4 cellular contexts compared by ENCODE assay signal in genomic region chr1:10005248-10005647, GRCh38. TPM values are rescaled to one million over a fixed set of nuclear protein-coding genes. Genes with fewer than 3 reads are reported as not detected.
"Had no signal": no experiment of that assay in that cellular context is flagged by ENCODE, and none has a peak within 500 bp of the region (broad histone marks: within the 10 kb centered on the region; RNA-seq: fewer than 3 reads in every experiment).

No MANE protein-coding gene starts in this region.

RNA-seq across cellular contexts. Expression of gene RBP7, which starts 8.2 kb away (rescaled TPM):
- total RNA-seq: OCI-LY7, RPMI7951, SJCRH30, SK-MEL-5 had no signal
